21 cellular contexts compared by ENCODE assay signal in the genomic region with DNA sequence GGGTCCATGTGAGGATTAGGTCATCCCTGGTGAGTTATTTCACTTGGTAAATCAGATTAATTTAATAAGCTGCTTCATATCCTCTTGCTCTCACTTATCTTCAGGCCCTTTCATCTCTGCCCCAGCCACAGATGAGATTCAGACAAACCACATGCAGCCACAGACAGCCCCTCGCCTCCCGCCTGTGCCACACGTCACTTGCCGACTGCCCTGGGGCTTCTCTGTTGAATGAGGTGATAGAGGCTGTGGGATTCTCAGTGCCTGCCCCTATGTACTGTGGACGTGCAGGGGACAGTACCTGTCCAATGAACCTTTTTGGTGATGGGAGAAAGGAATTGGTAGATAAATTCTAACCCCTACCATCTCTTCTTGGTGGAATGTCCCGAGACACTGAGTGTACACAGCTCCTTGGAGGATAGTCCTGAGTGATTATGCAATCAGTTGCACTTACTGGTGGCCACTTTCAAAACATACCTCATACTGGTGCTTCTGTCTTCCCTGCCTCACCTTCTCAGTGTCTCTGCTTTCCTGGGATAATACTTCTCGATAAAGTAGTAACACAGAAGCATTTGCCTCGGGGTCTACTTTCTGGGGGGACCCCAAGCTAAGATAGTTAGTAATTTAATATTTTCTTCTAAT.
"Had no signal": no experiment of that assay in that cellular context is flagged by ENCODE, and none has a peak within 500 bp of the region (broad histone marks: within the 10 kb centered on the region; RNA-seq: fewer than 3 reads in every experiment).

No MANE protein-coding gene starts in this region.

- ATAC-seq: esophagus mucosa; gastrocnemius medialis; lower lobe of right lung; naive thymus-derived CD4-positive, alpha-beta T cell; sciatic nerve; stimulated activated naive B cell treated with anti-CD40 and anti-IgM and Interleukin-4, amounts not matched to agents 10 μg/mL and 1 μg/mL and 100 μg/mL, for 72 hours; stimulated activated naive CD8-positive, alpha-beta T cell treated with anti-CD3 and anti-CD28 coated beads, Interleukin-15, amount 100 ng/mL, for 72 hours; upper lobe of right lung had no signal

- DNase-seq: cortex of kidney; dorsolateral prefrontal cortex; effector memory CD4-positive, alpha-beta T cell; gastrocnemius medialis; left ventricle myocardium inferior; lower lobe of right lung; naive thymus-derived CD4-positive, alpha-beta T cell; nephron progenitor cell; spleen; stimulated activated CD4-positive, alpha-beta T cell treated with anti-CD3 and anti-CD28 coated beads, Interleukin-15, amount 100 ng/mL, for 24 hours; stimulated activated CD4-positive, alpha-beta T cell treated with anti-CD3 and anti-CD28 coated beads, Interleukin-1b, Interleukin-23, amount 100 ng/mL, for 48 hours; stimulated activated CD4-positive, alpha-beta T cell treated with anti-CD3 and anti-CD28 coated beads, Interleukin-4, amount 100 ng/mL, for 24 hours; stimulated activated naive B cell treated with anti-CD40 and anti-IgM and Interleukin-4, amounts not matched to agents 10 μg/mL and 1 μg/mL and 100 μg/mL, for 72 hours; stimulated activated naive CD8-positive, alpha-beta T cell treated with anti-CD3 and anti-CD28 coated beads, Interleukin-15, amount 100 ng/mL, for 72 hours; testis; upper lobe of right lung had no signal

- H3K4me3 ChIP-seq: dorsolateral prefrontal cortex, gastrocnemius medialis, left ventricle myocardium inferior, lower lobe of right lung, prostate gland, spleen, testis, tibial nerve, upper lobe of right lung, vagina had no signal
